ENCODE assay signal across 9 cellular contexts in genomic region chr9:14312721-14313377, GRCh38. TPM values are rescaled to one million over a fixed set of nuclear protein-coding genes. Genes with fewer than 3 reads are reported as not detected.
DNase-seq lines count a peak whose midpoint lies in the region; ATAC-seq and TF ChIP-seq lines count a peak whose summit lies in the region.
"Had no signal": no experiment of that assay in that cellular context is flagged by ENCODE, and none has a peak within 500 bp of the region (broad histone marks: within the 10 kb centered on the region; RNA-seq: fewer than 3 reads in every experiment).

No MANE protein-coding gene starts in this region.

- H2AFZ ChIP-seq in neuron (ENCODE audit: low read depth, low read length) = peak overlapping the region; percentile 97

- H3K36me3 ChIP-seq in SJCRH30 (no peaks in the 10 kb centered on the region), neuron (ENCODE audit: insufficient read depth, low read length) (no peaks in the 10 kb centered on the region)

- H3K4me1 ChIP-seq in SJCRH30 (peaks cover 22% of the 10 kb centered on the region), neuron (ENCODE audit: insufficient read depth, low read length) (peaks cover 38% of the 10 kb centered on the region)

- no peaks in the 10 kb centered on the region for H3K27me3 ChIP-seq in SJCRH30
- H3K27me3 ChIP-seq in neuron (ENCODE audit: insufficient read depth, low read length) = no peaks in the 10 kb centered on the region

- peak overlapping the region; percentile 79 for H3K4me3 ChIP-seq in SJCRH30
- peak overlapping the region; percentile 94 for H3K4me3 ChIP-seq in fibroblast of the aortic adventitia (ENCODE audit: low read depth, low read length)
- peak overlapping the region; percentile 93 for H3K4me3 ChIP-seq in neuron (ENCODE audit: low read length)

- TF ChIP-seq CTCF in fibroblast of the aortic adventitia (IDR thresholded peaks at IDR 0.05; ENCODE audit: insufficient read depth, low read length) = no peak

- ATAC-seq in GM21526 (IDR thresholded peaks at IDR 0.05; ENCODE audit: low FRiP score, unreplicated experiment) = no peak

- H3K9me3 ChIP-seq in SJCRH30 (replicated peaks) = no peaks in the 10 kb centered on the region
- H3K9me3 ChIP-seq in neuron (ENCODE audit: low read length) = no peaks in the 10 kb centered on the region

- DNase-seq in DMS 273 (lab: John Stamatoyannopoulos, UW; ENCODE audit: unreplicated experiment) (peak; percentile 65), DMS 273 treated with DMSO at 0.1 percent for 48 hours (lab: John Stamatoyannopoulos, UW) (no peak), SJCRH30 (peak; percentile 64 to 71), fibroblast of the aortic adventitia (ENCODE audit: low read depth) (peak; percentile 37), NCI-H1048 (lab: John Stamatoyannopoulos, UW) (no peak), SW 1271 (lab: John Stamatoyannopoulos, UW) (no peak)

- peak overlapping the region; percentile 95 for H3K27ac ChIP-seq in SJCRH30

RNA-seq across cellular contexts. Expression of gene NFIB, which starts 1.1 kb away (rescaled TPM):
- total RNA-seq in SJCRH30 (2014; rRNA removed; shearing (Covaris generic)) = 44.7 and 48.1 TPM in 2 replicates
- 107 and 111 TPM in 2 replicates for total RNA-seq in fibroblast of the aortic adventitia (ENCODE audit: low replicate concordance)
- total RNA-seq: T-helper 2 cell treated with Interferon-gamma antibody and Interleukin-4, amounts not matched to agents 100 ng/mL and 5 ng/mL, for 36 hours had no signal

Comparison
In these comparisons a context has a peak if more than half of its experiments do, and no peak if none do; other contexts are left out.
1. DNase-seq: peak in DMS 273 (single experiment), SJCRH30 (2 of 2) and fibroblast of the aortic adventitia (single experiment); none in DMS 273 treated with DMSO at 0.1 percent for 48 hours (single experiment), NCI-H1048 (single experiment) and SW 1271 (0 of 2).
2. Peak in every context shown above with its lines, with median percentiles within 50 percentile points of each other: H3K4me3 ChIP-seq.